Comparison of ENCODE assay signal across 9 cellular contexts in the genomic region with DNA sequence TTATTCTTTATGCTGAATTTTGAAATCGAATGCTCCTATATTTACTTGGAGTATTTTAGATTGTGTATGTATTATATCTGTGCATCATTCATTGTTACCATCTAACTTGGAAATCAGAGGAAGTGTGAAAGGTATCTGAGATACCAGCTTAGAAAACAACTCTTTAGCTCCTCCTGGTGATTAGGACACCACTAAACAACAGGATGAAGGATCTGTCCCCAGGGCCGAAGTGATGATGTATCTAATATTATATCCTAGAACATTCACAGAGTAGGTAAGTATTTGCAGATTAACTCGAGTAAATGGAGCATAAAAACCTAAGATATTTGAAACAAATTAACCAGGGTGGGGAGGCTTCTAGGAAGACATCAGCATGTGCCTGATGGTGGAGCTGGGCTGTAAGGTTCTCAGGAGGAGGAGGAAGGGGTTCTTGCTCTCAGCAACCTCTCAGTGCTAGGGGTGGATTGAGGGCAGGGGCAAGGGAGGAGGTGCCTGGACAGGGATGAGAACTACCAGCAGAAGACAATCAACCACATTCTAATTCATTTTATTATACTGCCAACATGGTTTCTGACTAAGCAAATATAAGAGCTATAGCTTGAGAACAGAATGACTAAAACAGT. TPM values are rescaled to one million over a fixed set of nuclear protein-coding genes. Genes with fewer than 3 reads are reported as not detected.
A peak's percentile ranks its signal among the peaks of the same experiment; 100 is the strongest.
DNase-seq lines count a peak whose midpoint lies in the region; ATAC-seq, FAIRE-seq and TF ChIP-seq lines count a peak whose summit lies in the region.
"Had no signal": no experiment of that assay in that cellular context is flagged by ENCODE, and none has a peak within 500 bp of the region (broad histone marks: within the 10 kb centered on the region; RNA-seq: fewer than 3 reads in every experiment).

No MANE protein-coding gene starts in this region.

- no peak overlapping the region for H3K56ac ChIP-seq in H1 (replicated peaks; ENCODE audit: insufficient read length, low read depth, low read length)

- peak overlapping the region; percentile 82 for H3K27ac Mint-ChIP-seq in CD4-positive, alpha-beta T cell

- TF ChIP-seq EP300 in H1 (IDR thresholded peaks at IDR 0.05; ENCODE audit: borderline replicate concordance in 1 of 2, low read depth in 2 of 2, low read length in 2 of 2): no peak

- H2AK5ac ChIP-seq in H1 (ENCODE audit: low read depth, low read length): no peak overlapping the region

- peaks cover 39% of the 10 kb centered on the region for H3K4me1 Mint-ChIP-seq in CD4-positive, alpha-beta T cell (ENCODE audit: low read depth)

- H3K36me3 ChIP-seq in Panc1 (ENCODE audit: control insufficient read depth, insufficient read depth, low read length) (no peaks in the 10 kb centered on the region; the same call in 1 of the 2 replicates), H1 (ENCODE audit: control insufficient read depth in 2 of 4, insufficient read depth in 4 of 4, low read length in 3 of 4) (no peaks in the 10 kb centered on the region)
- no peaks in the 10 kb centered on the region for H3K36me3 ChIP-seq in effector memory CD4-positive, alpha-beta T cell (ENCODE audit: control insufficient read depth, insufficient read depth, low read length)

- H3K36me3 Mint-ChIP-seq in CD4-positive, alpha-beta T cell (ENCODE audit: low read depth): peaks cover 16% of the 10 kb centered on the region
- H3K36me3 Mint-ChIP-seq: naive thymus-derived CD8-positive, alpha-beta T cell had no signal

- H4K8ac ChIP-seq in H1 (ENCODE audit: extremely low read depth, insufficient read depth, low read length): no peak overlapping the region

- BruUV-seq in Panc1 (replicated peaks; lab: Mats Ljungman, UMichigan): no TSS peak

- H3K4me2 ChIP-seq in H1 (ENCODE audit: insufficient read depth in 1 of 2, low read depth in 2 of 2, low read length in 2 of 2): no peak overlapping the region

- H3K4me3 Mint-ChIP-seq in CD4-positive, alpha-beta T cell: peak overlapping the region; percentile 90

- no peak for ATAC-seq in CD4-positive, alpha-beta T cell (ENCODE audit: poor library complexity)
- ATAC-seq in Panc1 (no peak), GM18511 (IDR thresholded peaks at IDR 0.05; ENCODE audit: unreplicated experiment) (no peak)
- ATAC-seq: naive thymus-derived CD8-positive, alpha-beta T cell had no signal

- H3K79me1 ChIP-seq in H1 (ENCODE audit: low read depth, low read length): no peaks in the 10 kb centered on the region

- no peak overlapping the region for H2BK5ac ChIP-seq in H1 (ENCODE audit: low read depth, low read length)

- no peak overlapping the region for H3K9ac ChIP-seq in H1 (replicated peaks in 1 of 4; ENCODE audit: extremely low read depth in 1 of 4, low read depth in 3 of 4, low read length in 3 of 4)

- no peak for DNase-seq in CD4-positive, alpha-beta T cell
- DNase-seq in GM18507 (ENCODE audit: extremely low spot score, insufficient read length, low read depth) (peak; percentile 38), Panc1 (ENCODE audit: low read depth, low spot score) (no peak), H1 (ENCODE audit: low read depth in 1 of 2, low spot score in 2 of 2) (no peak), pons (ENCODE audit: low spot score) (peak; percentile 65), GM19239 (ENCODE audit: insufficient read length, low spot score) (no peak)
- no peak for DNase-seq in effector memory CD4-positive, alpha-beta T cell

- H3K23ac ChIP-seq in H1 (ENCODE audit: insufficient read length): no peak overlapping the region

- H3K14ac ChIP-seq in H1 (ENCODE audit: insufficient read length): no peak overlapping the region

- CTCF ChIA-PET in CD4-positive, alpha-beta T cell (lab: Charles Lee): interaction anchor here (1.1 to 2.3 kb wide), 4 partner anchors 70 to 511 kb away, joined by 3 to 19 read pairs (median 8); no protein-coding TSS in a partner anchor
- CTCF ChIA-PET in Panc1 (lab: Charles Lee): interaction anchor here (0.6 to 2.3 kb wide), 5 partner anchors 77 to 516 kb away, joined by 3 to 15 read pairs (median 3); no protein-coding TSS in a partner anchor
- CTCF ChIA-PET in H1 (lab: Charles Lee; ENCODE audit: partially characterized antibody): interaction anchor here (0.6 to 4.2 kb wide), 33 partner anchors 9 to 574 kb away, joined by 3 to 45 read pairs (median 4); partner anchors contain the start of gene AUH

- H2BK15ac ChIP-seq in H1 (ENCODE audit: low read length): no peak overlapping the region

- H4K91ac ChIP-seq in H1 (replicated peaks; ENCODE audit: insufficient read length, low read length): no peak overlapping the region

- H3K18ac ChIP-seq in H1 (ENCODE audit: extremely low read depth, low read length): no peak overlapping the region

- H3K4me3 ChIP-seq in Panc1 (ENCODE audit: low read depth in 2 of 2, low read length in 2 of 2) (no peak overlapping the region), H1 (ENCODE audit: extremely low read depth in 1 of 4, insufficient read depth in 2 of 4, low read depth in 3 of 4, low read length in 4 of 4) (no peak overlapping the region)
- no peak overlapping the region for H3K4me3 ChIP-seq in effector memory CD4-positive, alpha-beta T cell (ENCODE audit: insufficient read depth, low read depth, low read length, poor library complexity, severe bottlenecking)

- no peaks in the 10 kb centered on the region for H3K9me3 Mint-ChIP-seq in CD4-positive, alpha-beta T cell
- H3K9me3 Mint-ChIP-seq: naive thymus-derived CD8-positive, alpha-beta T cell had no signal

- H3K4ac ChIP-seq in H1 (replicated peaks; ENCODE audit: insufficient read length, low read depth, low read length): no peak overlapping the region

- POLR2A ChIA-PET in CD4-positive, alpha-beta T cell (lab: Charles Lee): interaction anchor here (1.3 to 1.4 kb wide), 2 partner anchors 389 to 511 kb away, joined by 7 to 11 read pairs; no protein-coding TSS in a partner anchor
- POLR2A ChIA-PET in Panc1 (lab: Charles Lee): no interaction called here
- POLR2A ChIA-PET in H1 (lab: Charles Lee; ENCODE audit: partially characterized antibody): interaction anchor here (0.9 to 1.3 kb wide), 2 partner anchors 67 to 392 kb away, joined by 3 to 4 read pairs; no protein-coding TSS in a partner anchor

- peaks cover 13% of the 10 kb centered on the region for H3K23me2 ChIP-seq in H1 (ENCODE audit: low read depth, low read length)

- peaks cover 23% of the 10 kb centered on the region for H3K27me3 Mint-ChIP-seq in CD4-positive, alpha-beta T cell

- H2AFZ ChIP-seq in H1 (ENCODE audit: low read length): no peak overlapping the region

- FAIRE-seq in GM18507 (lab: Jason Lieb, UNC) (peak; percentile 9), H1 (lab: Jason Lieb, UNC) (no peak), GM19239 (lab: Jason Lieb, UNC) (no peak)

- in situ Hi-C loops in Panc1 (cut with HindIII; ENCODE audit: low pct_unique_long_range_greater_than_20kb, low sequenced_read_pairs): no loop called here

- TF ChIP-seq RAD21 in H1 (IDR thresholded peaks at IDR 0.05 in 1 of 2, conservative IDR thresholded peaks at IDR 0.05 in 1 of 2; ENCODE audit: low read depth in 2 of 2, low read length in 2 of 2): peak; percentile 72 to 73

- H2BK12ac ChIP-seq in H1 (ENCODE audit: low read depth, low read length): no peak overlapping the region

- no peaks in the 10 kb centered on the region; the same call in 1 of the 2 replicates for H3K4me1 ChIP-seq in Panc1 (ENCODE audit: control insufficient read depth, insufficient read depth, low read length)
- peaks cover 0 to 9% (median 4%) of the 10 kb centered on the region in 4 experiments; a peak in 3 of 7 replicates for H3K4me1 ChIP-seq in H1 (replicated peaks in 1 of 4; ENCODE audit: control insufficient read depth in 3 of 4, insufficient read depth in 4 of 4, low read length in 3 of 4)
- peaks cover 26% of the 10 kb centered on the region for H3K4me1 ChIP-seq in effector memory CD4-positive, alpha-beta T cell (ENCODE audit: control insufficient read depth, insufficient read depth, low read length, poor library complexity, severe bottlenecking)

- no peak for TF ChIP-seq POLR2A in H1 (IDR thresholded peaks at IDR 0.05; ENCODE audit: control extremely low read depth in 1 of 2, low read depth in 2 of 2, low read length in 2 of 2)

- intact Hi-C loops in CD4-positive, alpha-beta T cell (cut with DNase I, micrococcal nuclease): loop anchor here (1.0 to 5.0 kb wide), 3 partner anchors 234 to 511 kb away; no protein-coding TSS in a partner anchor
- intact Hi-C loops in Panc1 (cut with micrococcal nuclease; ENCODE audit: unreplicated experiment): loop anchor here (2.0 kb wide), 1 partner anchor 511 kb away; no protein-coding TSS in a partner anchor

- peaks cover 6 to 10% of the 10 kb centered on the region in 2 experiments for H4K20me1 ChIP-seq in H1 (replicated peaks in 1 of 2; ENCODE audit: control insufficient read depth in 1 of 2, insufficient read depth in 2 of 2, low read length in 2 of 2)

- H3K9me3 ChIP-seq in CD4-positive, alpha-beta T cell (ENCODE audit: control insufficient read depth, low read length): no peaks in the 10 kb centered on the region
- no peaks in the 10 kb centered on the region for H3K9me3 ChIP-seq in Panc1 (ENCODE audit: control insufficient read depth, insufficient read depth, low read depth, low read length)
- H3K9me3 ChIP-seq in H1 (ENCODE audit: insufficient read depth in 2 of 2, low read depth in 1 of 2, low read length in 1 of 2): no peaks in the 10 kb centered on the region
- no peaks in the 10 kb centered on the region for H3K9me3 ChIP-seq in effector memory CD4-positive, alpha-beta T cell (ENCODE audit: control insufficient read depth, low read length)

- peaks cover 14% of the 10 kb centered on the region for H3K27me3 ChIP-seq in CD4-positive, alpha-beta T cell (ENCODE audit: control insufficient read depth, insufficient read depth, low read length)
- H3K27me3 ChIP-seq in Panc1 (ENCODE audit: control insufficient read depth, insufficient read depth, low read length): no peaks in the 10 kb centered on the region
- peaks cover 2 to 36% (median 27%) of the 10 kb centered on the region in 4 experiments for H3K27me3 ChIP-seq in H1 (replicated peaks in 1 of 4; ENCODE audit: control insufficient read depth in 3 of 4, extremely low read depth in 1 of 4, insufficient read depth in 3 of 4, low read length in 3 of 4)
- peaks cover 12% of the 10 kb centered on the region for H3K27me3 ChIP-seq in effector memory CD4-positive, alpha-beta T cell (replicated peaks; ENCODE audit: control insufficient read depth, insufficient read depth, low read length, poor library complexity, severe bottlenecking)

- H2BK20ac ChIP-seq in H1 (ENCODE audit: low read length): no peak overlapping the region

- WGBS in H1 (ENCODE audit: extremely low coverage in 1 of 2, insufficient coverage in 1 of 2, insufficient read length in 1 of 2, insufficient replicate concordance in 2 of 2, low coverage in 1 of 2, low lambda C conversion rate in 2 of 2, missing lambda C conversion rate in 1 of 2), 2 experiments: 50% methylated on average over 3 of the region's 3 CpGs; no CpG with 5 or more reads in 1 of the 2 experiments

- no peak overlapping the region for H2BK120ac ChIP-seq in H1 (replicated peaks; ENCODE audit: low read depth, low read length)

- no peak overlapping the region for H3K27ac ChIP-seq in CD4-positive, alpha-beta T cell (ENCODE audit: low read depth, low read length)
- H3K27ac ChIP-seq in Panc1 (ENCODE audit: low read length) (no peak overlapping the region), H1 (ENCODE audit: low read depth, low read length) (no peak overlapping the region)
- H3K27ac ChIP-seq in effector memory CD4-positive, alpha-beta T cell (ENCODE audit: insufficient read depth, low read length, poor library complexity, severe bottlenecking): no peak overlapping the region

- H4K5ac ChIP-seq in H1 (ENCODE audit: insufficient read length, low read depth, low read length): no peak overlapping the region

- peaks cover 0 to 12% of the 10 kb centered on the region in 2 experiments; a peak in 2 of 4 replicates for H3K79me2 ChIP-seq in H1 (ENCODE audit: control insufficient read depth in 1 of 2, insufficient read depth in 2 of 2, low read length in 2 of 2)

- TF ChIP-seq CTCF in CD4-positive, alpha-beta T cell (IDR thresholded peaks at IDR 0.05): peak; percentile 60
- TF ChIP-seq CTCF in Panc1 (IDR thresholded peaks at IDR 0.05): peak; percentile 65; the same call in 1 of the 2 replicates
- TF ChIP-seq CTCF in H1 (IDR thresholded peaks at IDR 0.05; ENCODE audit: control extremely low read depth in 1 of 3, insufficient read depth in 1 of 3, low read depth in 1 of 3, low read length in 3 of 3): peak in 2 of 3 experiments; percentile 43 to 49; a peak in 2 of 4 replicates

RNA-seq across cellular contexts. Expression of gene NFIL3, which starts 2.6 kb away (rescaled TPM):
- total RNA-seq in CD4-positive, alpha-beta T cell: 10 to 100 TPM; 31.0 to 32.4 TPM
- 13.3 TPM for total RNA-seq in Panc1 (2021; ENCODE audit: unreplicated experiment)
- polyA plus RNA-seq in Panc1 (2012; ENCODE audit: insufficient read length): 6.9 TPM
- total RNA-seq in H1 (2021; fragmentation: NEBNext Ultra II Directional; extraction: Animal tissue kit (Norgen Biotek cat#: 25700)): 11.9 and 13.5 TPM in 2 replicates
- 2.7 and 3.4 TPM in 2 replicates for polyA plus RNA-seq in H1 (2011; rRNA removed)
- polyA plus RNA-seq in H1 (2011; cell fraction: cytosol; rRNA removed): 4.4 TPM
- 2.6 TPM for polyA plus RNA-seq in H1 (2011; cell fraction: nucleus; rRNA removed)
- polyA plus RNA-seq in H1 (2012, experiment 1 of 2): 8.6 to 16.7 TPM (median 9.6 TPM) in 4 replicates
- polyA plus RNA-seq in H1 (2012, experiment 2 of 2): 2.5 TPM
- polyA plus RNA-seq in H1 (2013, experiment 1 of 2): 7.8 TPM
- 7.8 TPM for polyA plus RNA-seq in H1 (2013, experiment 2 of 2)
- 3.8 TPM in 2 replicates for polyA minus RNA-seq in H1 (2011; rRNA and poly(A)+ RNA removed)
- 6.2 TPM for polyA minus RNA-seq in H1 (2011; cell fraction: cytosol; rRNA and poly(A)+ RNA removed)
- 5.0 TPM for polyA minus RNA-seq in H1 (2011; cell fraction: nucleus; rRNA and poly(A)+ RNA removed)

Comparison
In these comparisons a context has a peak if more than half of its experiments do, and no peak if none do; other contexts are left out.
1. DNase-seq: peak in GM18507 (single experiment) and pons (single experiment); none in CD4-positive, alpha-beta T cell (0 of 10), Panc1 (single experiment), H1 (0 of 2), effector memory CD4-positive, alpha-beta T cell (0 of 3) and GM19239 (single experiment).
2. Peak in every context shown above with its lines, with median percentiles within 50 percentile points of each other: CTCF ChIP-seq.